ENCODE assay signal across 38 cellular contexts in genomic region chrX:151879856-151880255, GRCh38. TPM values are rescaled to one million over a fixed set of nuclear protein-coding genes. Genes with fewer than 3 reads are reported as not detected.
"Had no signal": no experiment of that assay in that cellular context is flagged by ENCODE, and none has a peak within 500 bp of the region (broad histone marks: within the 10 kb centered on the region; RNA-seq: fewer than 3 reads in every experiment).

No MANE protein-coding gene starts in this region.

- H3K4me3 ChIP-seq: MG63 had no signal

- H3K27me3 ChIP-seq: MG63 had no signal

- H3K36me3 ChIP-seq: MG63 had no signal

- H3K27ac ChIP-seq: KMS-11 had no signal

- H3K9me3 ChIP-seq: MG63 had no signal

- DNase-seq: Karpas-422, Kasumi-1, KG1, MG63, MM.1S, MV-4-11, NCI-H1048, NCI-H1092, NCI-H1092 treated with DMSO at 0.1 percent for 48 hours, NCI-H1105, NCI-H1105 treated with DMSO at 0.1 percent for 48 hours, NCI-H1417, NCI-H1417 treated with DMSO at 0.1 percent for 48 hours, NCI-H1436, NCI-H1436 treated with DMSO at 0.1 percent for 48 hours, NCI-H146, NCI-H1694, NCI-H1694 treated with DMSO at 0.1 percent for 48 hours, NCI-H187, NCI-H187 treated with DMSO at 0.1 percent for 48 hours, NCI-H1930, NCI-H2029, NCI-H2029 treated with DMSO at 0.1 percent for 48 hours, NCI-H2081, NCI-H2081 treated with DMSO at 0.1 percent for 48 hours, NCI-H2107, NCI-H2171, NCI-H2171 treated with DMSO at 0.1 percent for 48 hours, NCI-H2227 treated with DMSO at 0.1 percent for 48 hours, NCI-H226, NCI-H345, NCI-H446, NCI-H446 treated with DMSO at 0.1 percent for 48 hours, NCI-H510A had no signal

RNA-seq across cellular contexts. Expression of gene MAGEA4, which starts 32.8 kb away (rescaled TPM):
- total RNA-seq: LHCN-M2, MCF 10A, NCI-H460 had no signal
